In genomic region chr11:96189351-96189750, GRCh38 we compare ENCODE assay signal across 11 cellular contexts.
DNase-seq lines count a peak whose midpoint lies in the region; ATAC-seq, FAIRE-seq and TF ChIP-seq lines count a peak whose summit lies in the region.
"Had no signal": no experiment of that assay in that cellular context is flagged by ENCODE, and none has a peak within 500 bp of the region (broad histone marks: within the 10 kb centered on the region; RNA-seq: fewer than 3 reads in every experiment).

No MANE protein-coding gene starts in this region.

- H3K36me3 Mint-ChIP-seq in CD8-positive, alpha-beta T cell: peaks cover 28% of the 10 kb centered on the region
- peaks cover 33% of the 10 kb centered on the region for H3K36me3 Mint-ChIP-seq in activated naive CD8-positive, alpha-beta T cell treated with anti-CD3 and anti-CD28 coated beads for 36 hours

- peak overlapping the region; percentile 26 for H3K4me3 Mint-ChIP-seq in CD8-positive, alpha-beta T cell
- H3K4me3 Mint-ChIP-seq in activated naive CD8-positive, alpha-beta T cell treated with anti-CD3 and anti-CD28 coated beads for 36 hours: peak overlapping the region; percentile 33

- DNase-seq in CD8-positive, alpha-beta T cell: no peak
- no peak for DNase-seq in activated naive CD8-positive, alpha-beta T cell treated with anti-CD3 and anti-CD28 coated beads for 36 hours
- DNase-seq in GM19239 (ENCODE audit: insufficient read length, low spot score) (no peak), foreskin fibroblast (no peak), Right ventricle myocardium inferior (ENCODE audit: missing footprints) (no peak)
- DNase-seq: mucosa of descending colon, NCI-H1048 had no signal

- no peaks in the 10 kb centered on the region for H3K27me3 Mint-ChIP-seq in CD8-positive, alpha-beta T cell (ENCODE audit: low read depth)
- H3K27me3 Mint-ChIP-seq in activated naive CD8-positive, alpha-beta T cell treated with anti-CD3 and anti-CD28 coated beads for 36 hours: no peaks in the 10 kb centered on the region

- CTCF ChIA-PET in CD8-positive, alpha-beta T cell (lab: Charles Lee): interaction anchor here (1.3 to 1.6 kb wide), 2 partner anchors 150 to 154 kb away, joined by 4 to 6 read pairs; partner anchors contain the start of gene MAML2

- H3K4me1 ChIP-seq in CD8-positive, alpha-beta T cell (ENCODE audit: insufficient read depth, low read length): peaks cover 59% of the 10 kb centered on the region

- POLR2A ChIA-PET in CD8-positive, alpha-beta T cell (lab: Charles Lee): no interaction called here

- peak overlapping the region; percentile 75 for H3K27ac Mint-ChIP-seq in CD8-positive, alpha-beta T cell
- peak overlapping the region; percentile 95 for H3K27ac Mint-ChIP-seq in activated naive CD8-positive, alpha-beta T cell treated with anti-CD3 and anti-CD28 coated beads for 36 hours

- no peak overlapping the region for H3K27ac ChIP-seq in CD8-positive, alpha-beta T cell (ENCODE audit: low read depth, low read length)
- H3K27ac ChIP-seq: BLaER1 had no signal

- no peak for TF ChIP-seq CTCF in CD8-positive, alpha-beta T cell (IDR thresholded peaks at IDR 0.05)
- no peak for TF ChIP-seq CTCF in foreskin fibroblast (IDR thresholded peaks at IDR 0.05; ENCODE audit: low read depth, low read length)

- H3K4me1 Mint-ChIP-seq in CD8-positive, alpha-beta T cell (ENCODE audit: low read depth): peaks cover 82% of the 10 kb centered on the region
- peaks cover 79% of the 10 kb centered on the region for H3K4me1 Mint-ChIP-seq in activated naive CD8-positive, alpha-beta T cell treated with anti-CD3 and anti-CD28 coated beads for 36 hours

- H3K9me3 Mint-ChIP-seq in CD8-positive, alpha-beta T cell: no peaks in the 10 kb centered on the region
- peaks cover 2% of the 10 kb centered on the region for H3K9me3 Mint-ChIP-seq in activated naive CD8-positive, alpha-beta T cell treated with anti-CD3 and anti-CD28 coated beads for 36 hours

- H3K36me3 ChIP-seq in CD8-positive, alpha-beta T cell (ENCODE audit: insufficient read depth, low read length): no peaks in the 10 kb centered on the region
- H3K36me3 ChIP-seq: BLaER1 had no signal

- H3K4me3 ChIP-seq in CD8-positive, alpha-beta T cell (ENCODE audit: low read depth, low read length): no peak overlapping the region
- no peak overlapping the region for H3K4me3 ChIP-seq in foreskin fibroblast (ENCODE audit: low read depth in 1 of 2, low read length in 2 of 2)
- H3K4me3 ChIP-seq: BLaER1, mucosa of descending colon had no signal

- no peaks in the 10 kb centered on the region for H3K27me3 ChIP-seq in CD8-positive, alpha-beta T cell (ENCODE audit: insufficient read depth, low read length)
- H3K27me3 ChIP-seq: BLaER1 had no signal

- no peak for FAIRE-seq in GM19239 (lab: Jason Lieb, UNC)

- ATAC-seq in CD8-positive, alpha-beta T cell: no peak
- ATAC-seq in GM19395 (IDR thresholded peaks at IDR 0.05; ENCODE audit: unreplicated experiment): peak; percentile 49
- ATAC-seq in HG03280 (IDR thresholded peaks at IDR 0.05; ENCODE audit: unreplicated experiment): peak; percentile 34
- no peak for ATAC-seq in HG03097 (IDR thresholded peaks at IDR 0.05; ENCODE audit: low FRiP score, unreplicated experiment)
- ATAC-seq in Right ventricle myocardium inferior: no peak

- H3K9me3 ChIP-seq in CD8-positive, alpha-beta T cell (ENCODE audit: low read length): no peaks in the 10 kb centered on the region
- H3K9me3 ChIP-seq: mucosa of descending colon had no signal

- intact Hi-C loops in CD8-positive, alpha-beta T cell (cut with DNase I, micrococcal nuclease): loop anchor here in 1 of 2 experiments (2.0 to 5.0 kb wide), 2 partner anchors 15 to 37 kb away; no protein-coding TSS in a partner anchor
- intact Hi-C loops in Right ventricle myocardium inferior (cut with DNase I): no loop called here

Comparison
In these comparisons a context has a peak if more than half of its experiments do, and no peak if none do; other contexts are left out.
1. ATAC-seq: peak in GM19395 (single experiment) and HG03280 (single experiment); none in CD8-positive, alpha-beta T cell (single experiment), HG03097 (single experiment) and Right ventricle myocardium inferior (single experiment).